ENCODE assay signal across 1 cellular context in the genomic region with DNA sequence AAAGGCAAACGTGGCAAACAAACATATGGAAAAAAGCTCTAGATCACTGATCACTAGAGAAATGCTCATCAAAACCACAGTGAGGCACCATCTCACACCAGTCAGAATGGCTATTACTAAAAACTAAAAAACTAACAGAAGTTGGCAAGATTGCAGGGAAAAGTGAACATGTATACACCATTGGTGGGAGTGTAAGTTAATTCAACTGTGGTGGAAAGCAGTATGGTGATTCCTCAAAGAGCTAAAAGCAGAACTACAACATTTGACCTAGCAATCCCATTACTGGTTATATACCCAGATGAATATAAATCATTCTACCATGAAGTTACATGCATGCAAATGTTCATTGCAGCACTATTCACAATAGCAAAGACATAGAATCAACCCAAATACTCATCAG.
A peak's percentile ranks its signal among the peaks of the same experiment; 100 is the strongest.
DNase-seq lines count a peak whose midpoint lies in the region; ATAC-seq lines count a peak whose summit lies in the region.
"Not testable (repeated sequence)": the region's sequence is repeated elsewhere in the genome, so short reads cannot be mapped to it uniquely, and the experiment has no call there.

No MANE protein-coding gene starts in this region.

- DNase-seq in stimulated activated naive B cell treated with anti-CD40 and anti-IgM and Interleukin-4, amounts not matched to agents 10 μg/mL and 1 μg/mL and 100 μg/mL, for 72 hours = not testable (repeated sequence)

- not testable (repeated sequence) for H3K27ac Mint-ChIP-seq in stimulated activated naive B cell treated with anti-CD40 and anti-IgM and Interleukin-4, amounts not matched to agents 10 μg/mL and 1 μg/mL and 100 μg/mL, for 72 hours

- H3K4me3 Mint-ChIP-seq in stimulated activated naive B cell treated with anti-CD40 and anti-IgM and Interleukin-4, amounts not matched to agents 10 μg/mL and 1 μg/mL and 100 μg/mL, for 72 hours = not testable (repeated sequence)

- H3K27me3 Mint-ChIP-seq in stimulated activated naive B cell treated with anti-CD40 and anti-IgM and Interleukin-4, amounts not matched to agents 10 μg/mL and 1 μg/mL and 100 μg/mL, for 72 hours = not testable (repeated sequence)

- not testable (repeated sequence) for H3K36me3 Mint-ChIP-seq in stimulated activated naive B cell treated with anti-CD40 and anti-IgM and Interleukin-4, amounts not matched to agents 10 μg/mL and 1 μg/mL and 100 μg/mL, for 72 hours

- H3K9me3 Mint-ChIP-seq in stimulated activated naive B cell treated with anti-CD40 and anti-IgM and Interleukin-4, amounts not matched to agents 10 μg/mL and 1 μg/mL and 100 μg/mL, for 72 hours = not testable (repeated sequence)

- H3K4me1 Mint-ChIP-seq in stimulated activated naive B cell treated with anti-CD40 and anti-IgM and Interleukin-4, amounts not matched to agents 10 μg/mL and 1 μg/mL and 100 μg/mL, for 72 hours = not testable (repeated sequence)

- peak; percentile 52 to 75 for ATAC-seq in stimulated activated naive B cell treated with anti-CD40 and anti-IgM and Interleukin-4, amounts not matched to agents 10 μg/mL and 1 μg/mL and 100 μg/mL, for 72 hours (replicated peaks)
